Comparison of ENCODE assay signal across 21 cellular contexts in genomic region chr18:24157855-24158254, GRCh38. TPM values are rescaled to one million over a fixed set of nuclear protein-coding genes. Genes with fewer than 3 reads are reported as not detected.
"Had no signal": no experiment of that assay in that cellular context is flagged by ENCODE, and none has a peak within 500 bp of the region (broad histone marks: within the 10 kb centered on the region; RNA-seq: fewer than 3 reads in every experiment).

No MANE protein-coding gene starts in this region.

- H3K9me3 ChIP-seq: left ventricle myocardium inferior, lower lobe of right lung, psoas muscle, right lobe of liver had no signal

- H3K27me3 ChIP-seq: hepatocyte, right lobe of liver had no signal

- H3K4me1 ChIP-seq: lower lobe of right lung, parathyroid adenoma, psoas muscle, right lobe of liver had no signal

- DNase-seq: effector CD8-positive, alpha-beta T cell; foreskin melanocyte; kidney; left cardiac atrium; left ventricle myocardium inferior; lower lobe of right lung; mesenchymal stem cell; midbrain; naive B cell; psoas muscle; retina; right lobe of liver; stimulated activated CD4-positive, alpha-beta T cell treated with anti-CD3 and anti-CD28 coated beads, Interleukin-2, amount 100 ng/mL, for 24 hours; stimulated activated CD4-positive, alpha-beta T cell treated with anti-CD3 and anti-CD28 coated beads, Interleukin-4, amount 100 ng/mL, for 4 hours; stimulated activated naive B cell treated with anti-CD40 and anti-IgM and Interleukin-4, amounts not matched to agents 10 μg/mL and 1 μg/mL and 100 μg/mL, for 72 hours; stimulated activated naive CD8-positive, alpha-beta T cell treated with anti-CD3 and anti-CD28 coated beads, Interleukin-15, amount 100 ng/mL, for 72 hours; trophoblast cell had no signal

- H3K4me3 ChIP-seq: coronary artery, hepatocyte, left ventricle myocardium inferior, lower lobe of right lung, psoas muscle, right lobe of liver, skin epidermis had no signal

- H3K27ac ChIP-seq: coronary artery, hepatocyte, left ventricle myocardium inferior, lower lobe of right lung, parathyroid adenoma, psoas muscle, right lobe of liver, skin epidermis had no signal

- ATAC-seq: left cardiac atrium; lower lobe of right lung; psoas muscle; right lobe of liver; stimulated activated naive B cell treated with anti-CD40 and anti-IgM and Interleukin-4, amounts not matched to agents 10 μg/mL and 1 μg/mL and 100 μg/mL, for 72 hours; stimulated activated naive CD8-positive, alpha-beta T cell treated with anti-CD3 and anti-CD28 coated beads, Interleukin-15, amount 100 ng/mL, for 72 hours had no signal

RNA-seq across cellular contexts. Expression of gene CABYR, which starts 19.0 kb away (rescaled TPM):
- total RNA-seq: left ventricle myocardium inferior had no signal
